ENCODE assay signal across 8 cellular contexts in genomic region chr3:49689046-49689886, GRCh38. TPM values are rescaled to one million over a fixed set of nuclear protein-coding genes. Genes with fewer than 3 reads are reported as not detected.
A peak's percentile ranks its signal among the peaks of the same experiment; 100 is the strongest.
DNase-seq lines count a peak whose midpoint lies in the region; ATAC-seq and TF ChIP-seq lines count a peak whose summit lies in the region.

Gene MST1 (minus strand): TSS chr3:49689474. CDS start chr3:49688691, 783 bp downstream.
Gene RNF123 (plus strand): TSS chr3:49689557. CDS start chr3:49691166, 1,609 bp downstream.

- H3K9me3 ChIP-seq in HCT116 (ENCODE audit: control insufficient read depth in 1 of 2, insufficient read depth in 1 of 2, low read depth in 1 of 2, low read length in 2 of 2) (no peaks in the 10 kb centered on the region), PC-3 (ENCODE audit: low read length) (no peaks in the 10 kb centered on the region), cardiac muscle cell (ENCODE audit: low read depth) (no peaks in the 10 kb centered on the region), prostate gland (no peaks in the 10 kb centered on the region)

- ATAC-seq in HCT116 (peak; percentile 68), PC-3 (peak; percentile 69)
- ATAC-seq in activated naive CD4-positive, alpha-beta T cell treated with anti-CD3 and anti-CD28 coated beads, Interleukin-2, amount 50 U/mL, for 72 hours = peak; percentile 76 to 78

- H3K9ac ChIP-seq in HCT116 (ENCODE audit: low read length) (peak within 1 kb of the TSS; percentile 91), PC-3 (ENCODE audit: low read length) (peak within 1 kb of the TSS; percentile 93)

- H3K9me3 Mint-ChIP-seq in activated naive CD4-positive, alpha-beta T cell treated with anti-CD3 and anti-CD28 coated beads, Interleukin-2, amount 50 U/mL, for 72 hours = no peaks in the 10 kb centered on the region

- H3K36me3 Mint-ChIP-seq in activated naive CD4-positive, alpha-beta T cell treated with anti-CD3 and anti-CD28 coated beads, Interleukin-2, amount 50 U/mL, for 72 hours = peaks cover 11 to 13% of the 10 kb centered on the region in 2 donors

- TF ChIP-seq POLR2A in HCT116 (IDR thresholded peaks at IDR 0.05; ENCODE audit: borderline replicate concordance, extremely low read depth, insufficient read depth, insufficient read length) (peak; percentile 76), prostate gland (IDR thresholded peaks at IDR 0.05) (peak; percentile 57)

- H3K4me3 ChIP-seq in HCT116 (replicated peaks in 1 of 2; ENCODE audit: low read depth in 1 of 2, low read length in 2 of 2) = peak within 1 kb of the TSS; percentile 89 to 97
- peak within 1 kb of the TSS; percentile 96 for H3K4me3 ChIP-seq in PC-3 (ENCODE audit: low read length)
- H3K4me3 ChIP-seq in cardiac muscle cell = peak within 1 kb of the TSS; percentile 45
- peak within 1 kb of the TSS; percentile 87 to 95 for H3K4me3 ChIP-seq in prostate gland
- peak within 1 kb of the TSS; percentile 78 for H3K4me3 ChIP-seq in urinary bladder (ENCODE audit: low read depth, low read length)

- DNase-seq in ELF-1 (ENCODE audit: low read depth, low spot score) = peak; percentile 95
- peak; percentile 81 for DNase-seq in HCT116 (ENCODE audit: low read depth, low spot score)
- DNase-seq in PC-3 = peak; percentile 90
- DNase-seq in activated naive CD4-positive, alpha-beta T cell treated with anti-CD3 and anti-CD28 coated beads, Interleukin-2, amount 50 U/mL, for 72 hours (ENCODE audit: low spot score in 2 of 2) = peak; percentile 93 to 97
- peak; percentile 93 to 95 for DNase-seq in cardiac muscle cell (ENCODE audit: low read depth in 1 of 2, low spot score in 1 of 2)
- DNase-seq in prostate gland (ENCODE audit: low spot score) = peak; percentile 78
- DNase-seq in NCI-H1436 (lab: John Stamatoyannopoulos, UW) = no peak

- H3K27ac ChIP-seq in HCT116 (ENCODE audit: low read depth, low read length) (peak within 1 kb of the TSS; percentile 66), PC-3 (ENCODE audit: low read length) (0 out of 2 replicates have a peak within 1 kb of the TSS, but pooled peaks have one; percentile 0), cardiac muscle cell (peak within 1 kb of the TSS; percentile 83), prostate gland (peak within 1 kb of the TSS; percentile 76 to 77), urinary bladder (ENCODE audit: low read depth) (peak within 1 kb of the TSS; percentile 3)

- H3K4me1 ChIP-seq in HCT116 (ENCODE audit: control insufficient read depth in 1 of 2, insufficient read depth in 2 of 2, low read length in 2 of 2) (peaks cover 4 to 14% of the 10 kb centered on the region in 2 experiments; a peak in 3 of 4 replicates), PC-3 (ENCODE audit: insufficient read depth, low read length) (peaks cover 9% of the 10 kb centered on the region; the same call in 1 of the 2 replicates), cardiac muscle cell (ENCODE audit: low read depth) (peaks cover 5% of the 10 kb centered on the region), prostate gland (replicated peaks) (peaks cover 8% of the 10 kb centered on the region), urinary bladder (ENCODE audit: insufficient read depth) (no peaks in the 10 kb centered on the region)

- BruUV-seq in HCT116 (replicated peaks; lab: Mats Ljungman, UMichigan) (TSS peak; percentile 93), PC-3 (replicated peaks; lab: Mats Ljungman, UMichigan) (TSS peak; percentile 96)

- H4K20me1 ChIP-seq in HCT116 (ENCODE audit: insufficient read depth) (no peaks in the 10 kb centered on the region), PC-3 (ENCODE audit: low read length) (no peaks in the 10 kb centered on the region)

- TF ChIP-seq CTCF in HCT116 (IDR thresholded peaks at IDR 0.05 in 2 of 3, conservative IDR thresholded peaks at IDR 0.05 in 1 of 3; ENCODE audit: borderline replicate concordance in 1 of 3, insufficient read depth in 1 of 3, low read depth in 2 of 3, low read length in 2 of 3) (peak in 2 of 3 experiments; percentile 35 to 37; a peak in 3 of 6 replicates), PC-3 (conservative IDR thresholded peaks at IDR 0.05; ENCODE audit: low read depth, low read length) (peak; percentile 41), cardiac muscle cell (IDR thresholded peaks at IDR 0.05; ENCODE audit: low read depth, low read length) (peak; percentile 39), prostate gland (IDR thresholded peaks at IDR 0.05) (peak in 2 of 4 experiments; percentile 49 to 53)

- no peaks in the 10 kb centered on the region for H3K9me2 ChIP-seq in HCT116 (ENCODE audit: insufficient read depth)
- no peaks in the 10 kb centered on the region for H3K9me2 ChIP-seq in PC-3 (replicated peaks; ENCODE audit: low read length)

- peak within 1 kb of the TSS; percentile 96 to 98 for H3K27ac Mint-ChIP-seq in activated naive CD4-positive, alpha-beta T cell treated with anti-CD3 and anti-CD28 coated beads, Interleukin-2, amount 50 U/mL, for 72 hours

- CTCF ChIA-PET in HCT116 (lab: Charles Lee) = no interaction called here
- CTCF ChIA-PET in PC-3 (lab: Charles Lee) = no interaction called here

- no peaks in the 10 kb centered on the region for H3K27me3 ChIP-seq in HCT116 (ENCODE audit: insufficient read depth, low read length)
- H3K27me3 ChIP-seq in PC-3 (ENCODE audit: low read length) = no peaks in the 10 kb centered on the region
- no peaks in the 10 kb centered on the region for H3K27me3 ChIP-seq in cardiac muscle cell
- H3K27me3 ChIP-seq in prostate gland (replicated peaks; ENCODE audit: insufficient read depth) = no peaks in the 10 kb centered on the region

- RAD21 ChIA-PET in HCT116 (lab: Charles Lee; ENCODE audit: low non-redundant PET in 1 of 2, low total read pairs in 2 of 2, uncharacterized antibody in 2 of 2, unreplicated experiment in 2 of 2) = interaction anchor here in 1 of 2 experiments (0.6 kb wide), 1 partner anchor 264 kb away, joined by 3 read pairs; no protein-coding TSS in a partner anchor

- TF ChIP-seq RAD21 in HCT116 (IDR thresholded peaks at IDR 0.05; ENCODE audit: low read depth) = no peak

- H3K36me3 ChIP-seq in HCT116 (ENCODE audit: control insufficient read depth in 1 of 2, insufficient read depth in 2 of 2, low read length in 2 of 2) = no peaks in the 10 kb centered on the region
- H3K36me3 ChIP-seq in PC-3 (ENCODE audit: low read depth, low read length) = no peaks in the 10 kb centered on the region
- H3K36me3 ChIP-seq in cardiac muscle cell = no peaks in the 10 kb centered on the region
- no peaks in the 10 kb centered on the region for H3K36me3 ChIP-seq in prostate gland
- no peaks in the 10 kb centered on the region for H3K36me3 ChIP-seq in urinary bladder (ENCODE audit: insufficient read depth)

- H3F3A ChIP-seq in PC-3 (ENCODE audit: low read length, unreplicated experiment) = no peaks in the 10 kb centered on the region

- 1% methylated on average over 51 of the region's 63 CpGs for WGBS in prostate gland
- WGBS in urinary bladder = 2% methylated on average over 63 of the region's 63 CpGs

- POLR2A ChIA-PET in HCT116 (lab: Charles Lee) = no interaction called here
- POLR2A ChIA-PET in PC-3 (lab: Charles Lee; ENCODE audit: unreplicated experiment) = no interaction called here

- no peak within 1 kb of the TSS for H2AFZ ChIP-seq in HCT116 (ENCODE audit: low read depth, low read length, poor library complexity, severe bottlenecking)
- peak within 1 kb of the TSS; percentile 98 for H2AFZ ChIP-seq in PC-3 (ENCODE audit: low read length)

- H3K4me2 ChIP-seq in HCT116 (ENCODE audit: low read length) (peak within 1 kb of the TSS; percentile 87), PC-3 (ENCODE audit: low read length) (peak within 1 kb of the TSS; percentile 92)

- intact Hi-C loops in HCT116 (cut with micrococcal nuclease) = no loop called here
- intact Hi-C loops in PC-3 (cut with micrococcal nuclease) = no loop called here
- intact Hi-C loops in prostate gland (cut with DNase I) = no loop called here

- H3K79me2 ChIP-seq in HCT116 (ENCODE audit: insufficient read depth, low read length) (peaks cover 15% of the 10 kb centered on the region), PC-3 (ENCODE audit: low read length) (peaks cover 24% of the 10 kb centered on the region)

TF ChIP-seq in HCT116, 20 proteins besides CTCF, POLR2A, EP300 and RAD21 (continues in another document):
- TF ChIP-seq POLR2AphosphoS5 (IDR thresholded peaks at IDR 0.05; ENCODE audit: low read depth, low read length) (peak; percentile 89), TCF7L2 (IDR thresholded peaks at IDR 0.05; ENCODE audit: borderline replicate concordance, extremely low read depth, insufficient read depth, insufficient read length) (peak; percentile 30), SP1 (IDR thresholded peaks at IDR 0.05; ENCODE audit: low read depth) (no peak), ATF3 (IDR thresholded peaks at IDR 0.05) (no peak), CBX3 (IDR thresholded peaks at IDR 0.05; ENCODE audit: low read depth) (no peak), EZH2 (IDR thresholded peaks at IDR 0.05) (no peak), ZFX (IDR thresholded peaks at IDR 0.05) (peak; percentile 45; the same call in 1 of the 2 replicates), MAX (IDR thresholded peaks at IDR 0.05) (0 out of 2 replicates have a peak, but pooled peaks have one; percentile 48), YY1 (IDR thresholded peaks at IDR 0.05; ENCODE audit: extremely low read depth, insufficient replicate concordance, low read depth, low read length) (peak; percentile 63), EGR1 (IDR thresholded peaks at IDR 0.05; ENCODE audit: low read depth) (no peak)

RNA-seq across cellular contexts. Expression of gene MST1, which starts in this region (rescaled TPM):
- total RNA-seq in HCT116 (2021; ENCODE audit: unreplicated experiment) (15.4 TPM), PC-3 (2014; rRNA removed) (1.7 and 2.8 TPM in 2 replicates), cardiac muscle cell (41.5 and 48.7 TPM in 2 replicates), prostate gland (10 to 100 TPM; 10.2 to 32.2 TPM), urinary bladder (5.5 TPM)
- 11.6 and 11.8 TPM in 2 replicates for polyA plus RNA-seq in HCT116 (2012)
- 10 to 100 TPM; 11.8 to 15.9 TPM for total RNA-seq in activated naive CD4-positive, alpha-beta T cell treated with anti-CD3 and anti-CD28 coated beads, Interleukin-2, amount 50 U/mL, for 72 hours
- polyA plus RNA-seq in cardiac muscle cell (31.3 and 37.4 TPM in 2 replicates), urinary bladder (11.2 TPM)

RNA-seq across cellular contexts. Expression of gene RNF123, which starts in this region (rescaled TPM):
- total RNA-seq in HCT116 (2021; ENCODE audit: unreplicated experiment) (71.9 TPM), PC-3 (2014; rRNA removed) (38.6 and 43.0 TPM in 2 replicates), cardiac muscle cell (41.7 and 51.1 TPM in 2 replicates), prostate gland (10 to 100 TPM; 24.9 to 58.3 TPM), urinary bladder (15.9 TPM)
- polyA plus RNA-seq in HCT116 (2012) = 49.7 and 51.5 TPM in 2 replicates
- 10 to 100 TPM; 25.5 to 34.0 TPM for total RNA-seq in activated naive CD4-positive, alpha-beta T cell treated with anti-CD3 and anti-CD28 coated beads, Interleukin-2, amount 50 U/mL, for 72 hours
- polyA plus RNA-seq in cardiac muscle cell (35.5 and 42.3 TPM in 2 replicates), urinary bladder (29.3 TPM)

Comparison
In these comparisons a context has a peak if more than half of its experiments do, and no peak if none do; other contexts are left out.
1. H3K27ac ChIP-seq: peak in every context shown above with its lines; median percentile 83 in cardiac muscle cell; 76 in prostate gland; 66 in HCT116; 3 in urinary bladder; 0 in PC-3.
2. H3K4me3 ChIP-seq: peak in every context shown above with its lines; median percentile 96 in PC-3; 93 in HCT116; 91 in prostate gland; 78 in urinary bladder; 45 in cardiac muscle cell.